ENCODE assay signal across 20 cellular contexts in the genomic region with DNA sequence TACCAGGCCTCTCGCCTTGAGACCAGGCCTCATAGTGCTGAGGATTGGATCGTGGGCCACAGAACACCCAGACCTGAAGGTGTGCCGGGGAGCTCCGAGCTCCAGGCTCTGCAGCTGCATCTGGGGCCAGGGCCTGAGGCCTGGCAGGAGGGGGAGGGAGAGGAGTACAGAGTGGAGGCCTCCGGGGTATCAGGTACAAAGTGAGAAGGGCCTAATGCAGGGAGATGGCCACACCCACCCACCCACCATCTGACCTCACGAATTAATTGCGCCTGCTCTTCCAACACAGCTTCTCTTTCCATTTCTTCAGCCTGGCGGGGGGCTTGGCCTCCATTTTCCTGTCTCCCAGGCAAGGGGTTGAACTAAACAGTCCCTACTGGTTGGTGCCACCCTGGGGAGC.
"Had no signal": no experiment of that assay in that cellular context is flagged by ENCODE, and none has a peak within 500 bp of the region (broad histone marks: within the 10 kb centered on the region; RNA-seq: fewer than 3 reads in every experiment).

No MANE protein-coding gene starts in this region.

- H3K27me3 ChIP-seq: colonic mucosa, testis, upper lobe of left lung had no signal

- H3K4me3 ChIP-seq: breast epithelium, colonic mucosa, esophagus squamous epithelium, heart right ventricle, lower lobe of right lung, spleen, testis, upper lobe of left lung had no signal

- H3K9ac ChIP-seq: parathyroid adenoma had no signal

- H3K4me1 ChIP-seq: breast epithelium, lower lobe of right lung, parathyroid adenoma had no signal

- H3K36me3 ChIP-seq: breast epithelium, colonic mucosa, esophagus squamous epithelium, heart right ventricle, lower lobe of right lung, neutrophil, spleen, upper lobe of left lung, WERI-Rb-1 had no signal

- H3K79me2 ChIP-seq: parathyroid adenoma had no signal

- ATAC-seq: heart right ventricle; lower lobe of right lung; naive thymus-derived CD4-positive, alpha-beta T cell; SK-N-SH treated with all-trans-retinoic acid at 6 μM for 48 hours; T-cell had no signal

- H3K27ac ChIP-seq: breast epithelium, colonic mucosa, lower lobe of right lung, neutrophil, parathyroid adenoma, spleen, testis, upper lobe of left lung, WERI-Rb-1 had no signal

- DNase-seq: activated CD4-positive, alpha-beta T cell treated with anti-CD3 and anti-CD28 coated beads for 1 hour; activated gamma-delta T cell treated with Interleukin-2 at 50 U/mL for 16 hours; activated T-cell treated with anti-CD3 and anti-CD28 coated beads, Interleukin-2, amount 50 U/mL, for 1 hour; anterior cingulate cortex; colonic mucosa; esophagus squamous epithelium; heart right ventricle; lower lobe of right lung; naive thymus-derived CD4-positive, alpha-beta T cell; spleen; stimulated activated CD4-positive, alpha-beta T cell treated with anti-CD3 and anti-CD28 coated beads, Interleukin-4, amount 100 ng/mL, for 1 hour; stimulated activated naive CD4-positive, alpha-beta T cell; T-cell; testis; WERI-Rb-1 had no signal

- H3K9me3 ChIP-seq: breast epithelium, colonic mucosa, esophagus squamous epithelium, heart right ventricle, lower lobe of right lung, neutrophil, spleen, testis, upper lobe of left lung had no signal
